1 cellular context compared by ENCODE assay signal in the genomic region with DNA sequence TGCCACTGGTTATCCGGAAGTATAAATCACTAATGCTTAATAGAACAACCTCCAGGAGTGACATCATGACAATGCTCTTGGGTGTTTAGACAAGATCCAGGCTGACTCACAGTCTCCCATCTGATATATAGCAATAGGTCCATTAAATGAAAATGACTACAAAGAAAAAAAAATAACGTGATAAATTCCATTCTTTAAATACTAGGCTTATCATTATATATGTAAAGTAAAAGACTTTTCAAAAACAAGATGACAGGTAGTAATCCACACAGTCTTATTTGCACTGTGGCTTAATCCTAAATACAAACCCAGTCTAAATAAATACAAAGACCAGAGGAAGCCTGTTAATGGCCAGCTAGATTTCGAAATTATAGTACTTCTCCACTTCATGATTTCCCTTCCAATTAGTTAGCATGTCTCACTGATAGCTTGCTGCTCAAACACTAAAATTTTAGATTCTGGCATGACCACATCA.
A peak's percentile ranks its signal among the peaks of the same experiment; 100 is the strongest.
TF ChIP-seq lines count a peak whose summit lies in the region.

No MANE protein-coding gene starts in this region.

TF ChIP-seq in HepG2, 621 proteins besides CTCF, POLR2A, EP300 and RAD21 (continued from another document):
- TF ChIP-seq LRRFIP1 (CRISPR knock-in tag; conservative IDR thresholded peaks at IDR 0.05) = no peak
- no peak for TF ChIP-seq ONECUT2 (CRISPR knock-in tag; IDR thresholded peaks at IDR 0.05)
- no peak for TF ChIP-seq ZNF407 (CRISPR knock-in tag; IDR thresholded peaks at IDR 0.05; ENCODE audit: not compliant biosample characterization)
- TF ChIP-seq SMYD3 (CRISPR knock-in tag; IDR thresholded peaks at IDR 0.05) = no peak
- no peak for TF ChIP-seq BRD4 (CRISPR knock-in tag; IDR thresholded peaks at IDR 0.05)
- peak; percentile 71; the same call in 1 of the 2 replicates for TF ChIP-seq ZNF614 (CRISPR knock-in tag; IDR thresholded peaks at IDR 0.05; ENCODE audit: borderline replicate concordance)
- no peak for TF ChIP-seq KDM1A (CRISPR knock-in tag; IDR thresholded peaks at IDR 0.05)
- TF ChIP-seq, protein P1, sequence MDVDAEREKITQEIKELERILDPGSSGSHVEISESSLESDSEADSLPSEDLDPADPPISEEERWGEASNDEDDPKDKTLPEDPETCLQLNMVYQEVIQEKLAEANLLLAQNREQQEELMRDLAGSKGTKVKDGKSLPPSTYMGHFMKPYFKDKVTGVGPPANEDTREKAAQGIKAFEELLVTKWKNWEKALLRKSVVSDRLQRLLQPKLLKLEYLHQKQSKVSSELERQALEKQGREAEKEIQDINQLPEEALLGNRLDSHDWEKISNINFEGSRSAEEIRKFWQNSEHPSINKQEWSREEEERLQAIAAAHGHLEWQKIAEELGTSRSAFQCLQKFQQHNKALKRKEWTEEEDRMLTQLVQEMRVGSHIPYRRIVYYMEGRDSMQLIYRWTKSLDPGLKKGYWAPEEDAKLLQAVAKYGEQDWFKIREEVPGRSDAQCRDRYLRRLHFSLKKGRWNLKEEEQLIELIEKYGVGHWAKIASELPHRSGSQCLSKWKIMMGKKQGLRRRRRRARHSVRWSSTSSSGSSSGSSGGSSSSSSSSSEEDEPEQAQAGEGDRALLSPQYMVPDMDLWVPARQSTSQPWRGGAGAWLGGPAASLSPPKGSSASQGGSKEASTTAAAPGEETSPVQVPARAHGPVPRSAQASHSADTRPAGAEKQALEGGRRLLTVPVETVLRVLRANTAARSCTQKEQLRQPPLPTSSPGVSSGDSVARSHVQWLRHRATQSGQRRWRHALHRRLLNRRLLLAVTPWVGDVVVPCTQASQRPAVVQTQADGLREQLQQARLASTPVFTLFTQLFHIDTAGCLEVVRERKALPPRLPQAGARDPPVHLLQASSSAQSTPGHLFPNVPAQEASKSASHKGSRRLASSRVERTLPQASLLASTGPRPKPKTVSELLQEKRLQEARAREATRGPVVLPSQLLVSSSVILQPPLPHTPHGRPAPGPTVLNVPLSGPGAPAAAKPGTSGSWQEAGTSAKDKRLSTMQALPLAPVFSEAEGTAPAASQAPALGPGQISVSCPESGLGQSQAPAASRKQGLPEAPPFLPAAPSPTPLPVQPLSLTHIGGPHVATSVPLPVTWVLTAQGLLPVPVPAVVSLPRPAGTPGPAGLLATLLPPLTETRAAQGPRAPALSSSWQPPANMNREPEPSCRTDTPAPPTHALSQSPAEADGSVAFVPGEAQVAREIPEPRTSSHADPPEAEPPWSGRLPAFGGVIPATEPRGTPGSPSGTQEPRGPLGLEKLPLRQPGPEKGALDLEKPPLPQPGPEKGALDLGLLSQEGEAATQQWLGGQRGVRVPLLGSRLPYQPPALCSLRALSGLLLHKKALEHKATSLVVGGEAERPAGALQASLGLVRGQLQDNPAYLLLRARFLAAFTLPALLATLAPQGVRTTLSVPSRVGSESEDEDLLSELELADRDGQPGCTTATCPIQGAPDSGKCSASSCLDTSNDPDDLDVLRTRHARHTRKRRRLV (CRISPR knock-in tag; IDR thresholded peaks at IDR 0.05) = no peak
- TF ChIP-seq NFE2L1 (CRISPR knock-in tag; IDR thresholded peaks at IDR 0.05; ENCODE audit: borderline replicate concordance) = no peak
- TF ChIP-seq DPF2 (CRISPR knock-in tag; IDR thresholded peaks at IDR 0.05; ENCODE audit: borderline replicate concordance, low read depth) = peak; percentile 60; the same call in 1 of the 2 replicates
- peak; percentile 41; the same call in 1 of the 2 replicates for TF ChIP-seq ETV5 (CRISPR knock-in tag; IDR thresholded peaks at IDR 0.05; ENCODE audit: borderline replicate concordance)
- no peak for TF ChIP-seq NFYB (CRISPR knock-in tag; IDR thresholded peaks at IDR 0.05)
- TF ChIP-seq ZNF3 (CRISPR knock-in tag; IDR thresholded peaks at IDR 0.05) = no peak
- TF ChIP-seq SRF (IDR thresholded peaks at IDR 0.05; ENCODE audit: low read depth, low read length) = no peak
- TF ChIP-seq, protein P2, sequence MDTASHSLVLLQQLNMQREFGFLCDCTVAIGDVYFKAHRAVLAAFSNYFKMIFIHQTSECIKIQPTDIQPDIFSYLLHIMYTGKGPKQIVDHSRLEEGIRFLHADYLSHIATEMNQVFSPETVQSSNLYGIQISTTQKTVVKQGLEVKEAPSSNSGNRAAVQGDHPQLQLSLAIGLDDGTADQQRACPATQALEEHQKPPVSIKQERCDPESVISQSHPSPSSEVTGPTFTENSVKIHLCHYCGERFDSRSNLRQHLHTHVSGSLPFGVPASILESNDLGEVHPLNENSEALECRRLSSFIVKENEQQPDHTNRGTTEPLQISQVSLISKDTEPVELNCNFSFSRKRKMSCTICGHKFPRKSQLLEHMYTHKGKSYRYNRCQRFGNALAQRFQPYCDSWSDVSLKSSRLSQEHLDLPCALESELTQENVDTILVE (CRISPR knock-in tag; IDR thresholded peaks at IDR 0.05) = 0 out of 2 replicates have a peak, but pooled peaks have one; percentile 27
- TF ChIP-seq MTF2 (CRISPR knock-in tag; IDR thresholded peaks at IDR 0.05; ENCODE audit: borderline replicate concordance) = no peak
- TF ChIP-seq ATF7 (IDR thresholded peaks at IDR 0.05) = 0 out of 2 replicates have a peak, but pooled peaks have one; percentile 4
- TF ChIP-seq ATF7 (CRISPR knock-in tag; IDR thresholded peaks at IDR 0.05) = no peak
- no peak for TF ChIP-seq ZNF615 (CRISPR knock-in tag; IDR thresholded peaks at IDR 0.05; ENCODE audit: borderline replicate concordance)
- TF ChIP-seq ZNF781 (CRISPR knock-in tag; IDR thresholded peaks at IDR 0.05; ENCODE audit: borderline replicate concordance, not compliant biosample characterization) = no peak
- TF ChIP-seq NFYC (CRISPR knock-in tag; IDR thresholded peaks at IDR 0.05) = no peak
- TF ChIP-seq MIER3 (CRISPR knock-in tag; IDR thresholded peaks at IDR 0.05; ENCODE audit: borderline replicate concordance) = no peak; the same call in 1 of the 2 replicates
- no peak for TF ChIP-seq PAF1 (CRISPR knock-in tag; IDR thresholded peaks at IDR 0.05)
- 0 out of 2 replicates have a peak, but pooled peaks have one; percentile 23 for TF ChIP-seq KLF9 (CRISPR knock-in tag; IDR thresholded peaks at IDR 0.05; ENCODE audit: low read depth)
- no peak for TF ChIP-seq ZSCAN29 (CRISPR knock-in tag; conservative IDR thresholded peaks at IDR 0.05)
- TF ChIP-seq ZNF20 (CRISPR knock-in tag; IDR thresholded peaks at IDR 0.05) = no peak
- TF ChIP-seq MEIS2 (CRISPR knock-in tag; IDR thresholded peaks at IDR 0.05) = no peak
- TF ChIP-seq RNF2 (conservative IDR thresholded peaks at IDR 0.05; ENCODE audit: low read depth) = no peak
- TF ChIP-seq GPN1 (CRISPR knock-in tag; IDR thresholded peaks at IDR 0.05; ENCODE audit: borderline replicate concordance) = no peak
- TF ChIP-seq EED (CRISPR knock-in tag; IDR thresholded peaks at IDR 0.05) = no peak
- no peak for TF ChIP-seq TP53 (CRISPR knock-in tag; conservative IDR thresholded peaks at IDR 0.05)
- TF ChIP-seq, protein P3, sequence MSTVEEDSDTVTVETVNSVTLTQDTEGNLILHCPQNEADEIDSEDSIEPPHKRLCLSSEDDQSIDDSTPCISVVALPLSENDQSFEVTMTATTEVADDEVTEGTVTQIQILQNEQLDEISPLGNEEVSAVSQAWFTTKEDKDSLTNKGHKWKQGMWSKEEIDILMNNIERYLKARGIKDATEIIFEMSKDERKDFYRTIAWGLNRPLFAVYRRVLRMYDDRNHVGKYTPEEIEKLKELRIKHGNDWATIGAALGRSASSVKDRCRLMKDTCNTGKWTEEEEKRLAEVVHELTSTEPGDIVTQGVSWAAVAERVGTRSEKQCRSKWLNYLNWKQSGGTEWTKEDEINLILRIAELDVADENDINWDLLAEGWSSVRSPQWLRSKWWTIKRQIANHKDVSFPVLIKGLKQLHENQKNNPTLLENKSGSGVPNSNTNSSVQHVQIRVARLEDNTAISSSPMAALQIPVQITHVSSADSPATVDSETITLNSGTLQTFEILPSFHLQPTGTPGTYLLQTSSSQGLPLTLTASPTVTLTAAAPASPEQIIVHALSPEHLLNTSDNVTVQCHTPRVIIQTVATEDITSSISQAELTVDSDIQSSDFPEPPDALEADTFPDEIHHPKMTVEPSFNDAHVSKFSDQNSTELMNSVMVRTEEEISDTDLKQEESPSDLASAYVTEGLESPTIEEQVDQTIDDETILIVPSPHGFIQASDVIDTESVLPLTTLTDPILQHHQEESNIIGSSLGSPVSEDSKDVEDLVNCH (CRISPR knock-in tag; IDR thresholded peaks at IDR 0.05) = no peak
- no peak for TF ChIP-seq ZNF770 (CRISPR knock-in tag; IDR thresholded peaks at IDR 0.05)
